ENCODE assay signal across 16 cellular contexts in the genomic region with DNA sequence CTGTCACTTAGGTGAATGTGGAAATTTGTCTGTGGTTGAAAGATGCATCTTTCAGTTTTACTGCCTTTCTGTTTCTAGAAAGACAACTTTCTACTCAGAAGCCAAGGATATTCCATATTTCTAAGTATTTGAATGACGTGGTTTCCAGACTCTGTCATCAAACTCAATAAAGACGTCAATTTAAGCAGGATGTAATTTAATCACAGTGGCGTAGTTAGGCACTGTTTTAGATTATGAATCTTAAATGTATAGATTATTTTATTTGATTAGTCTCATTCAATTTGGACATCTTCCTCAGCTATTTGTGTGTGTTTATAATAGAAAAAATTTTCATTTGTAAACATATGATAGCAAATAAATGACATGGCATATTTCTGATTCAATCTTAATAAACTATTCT.
A peak's percentile ranks its signal among the peaks of the same experiment; 100 is the strongest.
DNase-seq lines count a peak whose midpoint lies in the region; ATAC-seq and TF ChIP-seq lines count a peak whose summit lies in the region.
"Had no signal": no experiment of that assay in that cellular context is flagged by ENCODE, and none has a peak within 500 bp of the region (broad histone marks: within the 10 kb centered on the region; RNA-seq: fewer than 3 reads in every experiment).

No MANE protein-coding gene starts in this region.

- H3K27me3 ChIP-seq in GM23338 (ENCODE audit: insufficient read depth) = no peaks in the 10 kb centered on the region
- no peaks in the 10 kb centered on the region for H3K27me3 ChIP-seq in HUES48 (ENCODE audit: control insufficient read depth, insufficient read depth, low read length)
- no peaks in the 10 kb centered on the region for H3K27me3 ChIP-seq in SK-N-SH (ENCODE audit: insufficient read depth)

- DNase-seq in GM23338 (ENCODE audit: low spot score) (no peak), SK-N-SH (peak; percentile 12), left kidney (ENCODE audit: low read depth, low spot score) (peak; percentile 2), ACHN (no peak), NCI-H226 (no peak)
- DNase-seq: AML-193; CD4-positive, alpha-beta memory T cell; DMS79 treated with DMSO at 0.1 percent for 48 hours; GF-D8; H9; Kasumi-1; KG1 had no signal

- H3K4me3 ChIP-seq in GM23338 (no peak overlapping the region), HUES48 (ENCODE audit: low read depth, low read length) (no peak overlapping the region), SK-N-SH (ENCODE audit: low read depth in 2 of 2, low read length in 1 of 2) (no peak overlapping the region)

- peaks cover 24% of the 10 kb centered on the region; the same call in 2 of the 3 replicates for H3K4me1 Mint-ChIP-seq in GM23338
- H3K4me1 Mint-ChIP-seq: CD4-positive, alpha-beta memory T cell had no signal

- in situ Hi-C loops in ACHN (cut with HindIII; ENCODE audit: low pct_ligation_motif_present, low pct_unique_long_range_greater_than_20kb, low sequenced_read_pairs) = no loop called here

- CTCF ChIA-PET in SK-N-SH (lab: Yijun Ruan, JAX) = interaction anchor here (0.7 to 0.9 kb wide), 2 partner anchors 21 to 30 kb away, joined by 3 read pairs; no protein-coding TSS in a partner anchor

- H3K9me2 ChIP-seq in GM23338 (ENCODE audit: insufficient read depth) (no peaks in the 10 kb centered on the region), SK-N-SH (no peaks in the 10 kb centered on the region)

- H3F3A ChIP-seq in GM23338 (replicated peaks; ENCODE audit: low read depth) = no peaks in the 10 kb centered on the region
- H3F3A ChIP-seq in SK-N-SH (replicated peaks; ENCODE audit: insufficient read depth) = no peaks in the 10 kb centered on the region

- peak overlapping the region; percentile 18; the same call in 1 of the 2 replicates for H3K27ac Mint-ChIP-seq in GM23338
- H3K27ac Mint-ChIP-seq: CD4-positive, alpha-beta memory T cell had no signal

- H3K36me3 Mint-ChIP-seq in GM23338 (ENCODE audit: low read depth) = peaks cover 9% of the 10 kb centered on the region; the same call in 2 of the 3 replicates
- H3K36me3 Mint-ChIP-seq: CD4-positive, alpha-beta memory T cell had no signal

- H3K9me3 ChIP-seq in HUES48 (ENCODE audit: control insufficient read depth, insufficient read depth, low read length) = no peaks in the 10 kb centered on the region
- 0 out of 2 replicates have a peak, but pooled peaks cover 4% of the 10 kb centered on the region for H3K9me3 ChIP-seq in SK-N-SH

- no peaks in the 10 kb centered on the region for H3K27me3 Mint-ChIP-seq in GM23338 (ENCODE audit: insufficient read depth, low read depth, poor library complexity)

- H3K4me2 ChIP-seq in GM23338 (peak overlapping the region; percentile 0; the same call in 1 of the 2 replicates), SK-N-SH (no peak overlapping the region)

- POLR2A ChIA-PET in SK-N-SH (lab: Yijun Ruan, JAX) = interaction anchor here (1.4 kb wide), 1 partner anchor 10 kb away, joined by 3 read pairs; no protein-coding TSS in a partner anchor

- whole genome bisulfite sequencing in SK-N-SH (ENCODE audit: low lambda C conversion rate) = 6% methylated on average over 3 of the region's 3 CpGs

- peaks cover 3% of the 10 kb centered on the region; the same call in 1 of the 3 replicates for H3K9me3 Mint-ChIP-seq in GM23338
- H3K9me3 Mint-ChIP-seq: H9 had no signal

- H3K9ac ChIP-seq in HUES48 (ENCODE audit: low read depth, low read length) = no peak overlapping the region
- no peak overlapping the region for H3K9ac ChIP-seq in SK-N-SH

- TF ChIP-seq CTCF in GM23338 (conservative IDR thresholded peaks at IDR 0.05; ENCODE audit: low read depth in 2 of 2) = no peak
- no peak for TF ChIP-seq CTCF in SK-N-SH (IDR thresholded peaks at IDR 0.05)

- no peaks in the 10 kb centered on the region for H3K79me2 ChIP-seq in GM23338 (replicated peaks; ENCODE audit: insufficient read depth)
- H3K79me2 ChIP-seq in SK-N-SH (ENCODE audit: insufficient read depth) = no peaks in the 10 kb centered on the region

- H3K4me3 Mint-ChIP-seq in GM23338 = no peak overlapping the region
- H3K4me3 Mint-ChIP-seq: CD4-positive, alpha-beta memory T cell; H9 had no signal

- H3K36me3 ChIP-seq in GM23338 (ENCODE audit: insufficient read depth) = no peaks in the 10 kb centered on the region
- H3K36me3 ChIP-seq in HUES48 (ENCODE audit: control insufficient read depth, insufficient read depth, low read length) = no peaks in the 10 kb centered on the region
- no peaks in the 10 kb centered on the region for H3K36me3 ChIP-seq in SK-N-SH (replicated peaks in 1 of 2; ENCODE audit: control insufficient read depth in 1 of 2, insufficient read depth in 2 of 2, low read length in 1 of 2)

- no peak for TF ChIP-seq RAD21 in SK-N-SH (IDR thresholded peaks at IDR 0.05; ENCODE audit: low read length)

- H3K4me1 ChIP-seq in GM23338 (ENCODE audit: insufficient read depth) (peaks cover 24% of the 10 kb centered on the region), HUES48 (ENCODE audit: control insufficient read depth, insufficient read depth, low read length) (peaks cover 26% of the 10 kb centered on the region), SK-N-SH (ENCODE audit: control insufficient read depth in 1 of 2, insufficient read depth in 2 of 2, low read depth in 1 of 2, low read length in 1 of 2) (no peaks in the 10 kb centered on the region; a peak in 1 of 4 replicates)

- H2AFZ ChIP-seq in GM23338 = no peak overlapping the region
- H2AFZ ChIP-seq in SK-N-SH (ENCODE audit: low read depth) = no peak overlapping the region

- H3K27ac ChIP-seq in GM23338 (ENCODE audit: low read depth) = peak overlapping the region; percentile 7; the same call in 1 of the 2 replicates
- peak overlapping the region; percentile 48 for H3K27ac ChIP-seq in HUES48 (ENCODE audit: low read depth, low read length)
- H3K27ac ChIP-seq in SK-N-SH (ENCODE audit: low read depth in 2 of 2, low read length in 1 of 2) = no peak overlapping the region
- H3K27ac ChIP-seq: C4-2B, HL-60 had no signal

- H4K20me1 ChIP-seq in GM23338 (replicated peaks; ENCODE audit: insufficient read depth) (no peaks in the 10 kb centered on the region), SK-N-SH (ENCODE audit: insufficient read depth) (no peaks in the 10 kb centered on the region)

- no peak for ATAC-seq in GM23338
- ATAC-seq in HG03280 (IDR thresholded peaks at IDR 0.05; ENCODE audit: unreplicated experiment) = no peak

- TF ChIP-seq EP300 in SK-N-SH (IDR thresholded peaks at IDR 0.05; ENCODE audit: borderline replicate concordance in 1 of 2, low read depth in 1 of 2, low read length in 1 of 2) = peak in 1 of 2 experiments; percentile 36; a peak in 1 of 4 replicates

TF ChIP-seq in GM23338, 12 proteins besides CTCF, POLR2A, EP300 and RAD21 (continues in another document):
- no peak for TF ChIP-seq JUNB (IDR thresholded peaks at IDR 0.05; ENCODE audit: unreplicated experiment)
- TF ChIP-seq, protein P1, sequence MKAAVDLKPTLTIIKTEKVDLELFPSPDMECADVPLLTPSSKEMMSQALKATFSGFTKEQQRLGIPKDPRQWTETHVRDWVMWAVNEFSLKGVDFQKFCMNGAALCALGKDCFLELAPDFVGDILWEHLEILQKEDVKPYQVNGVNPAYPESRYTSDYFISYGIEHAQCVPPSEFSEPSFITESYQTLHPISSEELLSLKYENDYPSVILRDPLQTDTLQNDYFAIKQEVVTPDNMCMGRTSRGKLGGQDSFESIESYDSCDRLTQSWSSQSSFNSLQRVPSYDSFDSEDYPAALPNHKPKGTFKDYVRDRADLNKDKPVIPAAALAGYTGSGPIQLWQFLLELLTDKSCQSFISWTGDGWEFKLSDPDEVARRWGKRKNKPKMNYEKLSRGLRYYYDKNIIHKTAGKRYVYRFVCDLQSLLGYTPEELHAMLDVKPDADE (IDR thresholded peaks at IDR 0.05) = no peak

TF ChIP-seq in SK-N-SH, 30 proteins besides CTCF, POLR2A, EP300 and RAD21:
- no peak for TF ChIP-seq MXI1 (IDR thresholded peaks at IDR 0.05; ENCODE audit: low read depth, low read length)
- no peak for TF ChIP-seq RFX5 (IDR thresholded peaks at IDR 0.05; ENCODE audit: low read length)
- TF ChIP-seq, protein P2, sequence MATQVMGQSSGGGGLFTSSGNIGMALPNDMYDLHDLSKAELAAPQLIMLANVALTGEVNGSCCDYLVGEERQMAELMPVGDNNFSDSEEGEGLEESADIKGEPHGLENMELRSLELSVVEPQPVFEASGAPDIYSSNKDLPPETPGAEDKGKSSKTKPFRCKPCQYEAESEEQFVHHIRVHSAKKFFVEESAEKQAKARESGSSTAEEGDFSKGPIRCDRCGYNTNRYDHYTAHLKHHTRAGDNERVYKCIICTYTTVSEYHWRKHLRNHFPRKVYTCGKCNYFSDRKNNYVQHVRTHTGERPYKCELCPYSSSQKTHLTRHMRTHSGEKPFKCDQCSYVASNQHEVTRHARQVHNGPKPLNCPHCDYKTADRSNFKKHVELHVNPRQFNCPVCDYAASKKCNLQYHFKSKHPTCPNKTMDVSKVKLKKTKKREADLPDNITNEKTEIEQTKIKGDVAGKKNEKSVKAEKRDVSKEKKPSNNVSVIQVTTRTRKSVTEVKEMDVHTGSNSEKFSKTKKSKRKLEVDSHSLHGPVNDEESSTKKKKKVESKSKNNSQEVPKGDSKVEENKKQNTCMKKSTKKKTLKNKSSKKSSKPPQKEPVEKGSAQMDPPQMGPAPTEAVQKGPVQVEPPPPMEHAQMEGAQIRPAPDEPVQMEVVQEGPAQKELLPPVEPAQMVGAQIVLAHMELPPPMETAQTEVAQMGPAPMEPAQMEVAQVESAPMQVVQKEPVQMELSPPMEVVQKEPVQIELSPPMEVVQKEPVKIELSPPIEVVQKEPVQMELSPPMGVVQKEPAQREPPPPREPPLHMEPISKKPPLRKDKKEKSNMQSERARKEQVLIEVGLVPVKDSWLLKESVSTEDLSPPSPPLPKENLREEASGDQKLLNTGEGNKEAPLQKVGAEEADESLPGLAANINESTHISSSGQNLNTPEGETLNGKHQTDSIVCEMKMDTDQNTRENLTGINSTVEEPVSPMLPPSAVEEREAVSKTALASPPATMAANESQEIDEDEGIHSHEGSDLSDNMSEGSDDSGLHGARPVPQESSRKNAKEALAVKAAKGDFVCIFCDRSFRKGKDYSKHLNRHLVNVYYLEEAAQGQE (IDR thresholded peaks at IDR 0.05; ENCODE audit: low read depth, low read length) = no peak

Comparison
In these comparisons a context has a peak if more than half of its experiments do, and no peak if none do; other contexts are left out.
1. DNase-seq: peak in SK-N-SH (single experiment) and left kidney (single experiment); none in GM23338 (single experiment), ACHN (single experiment) and NCI-H226 (single experiment).
2. H3K27ac ChIP-seq: peak in GM23338 (single experiment) and HUES48 (single experiment); none in SK-N-SH (0 of 2).